In genomic region chr2:221896505-221897151, GRCh38 we compare ENCODE assay signal across 11 cellular contexts.
DNase-seq lines count a peak whose midpoint lies in the region; ATAC-seq and TF ChIP-seq lines count a peak whose summit lies in the region.
"Had no signal": no experiment of that assay in that cellular context is flagged by ENCODE, and none has a peak within 500 bp of the region (broad histone marks: within the 10 kb centered on the region; RNA-seq: fewer than 3 reads in every experiment).

No MANE protein-coding gene starts in this region.

- DNase-seq in EL (peak; percentile 70), SHP77 (lab: John Stamatoyannopoulos, UW) (peak; percentile 32 to 52), Right ventricle myocardium superior (peak; percentile 61), putamen (ENCODE audit: low spot score) (peak; percentile 64), GF-D8 (lab: John Stamatoyannopoulos, UW) (no peak), vagina (ENCODE audit: extremely low spot score in 2 of 2) (no peak), left colon (no peak), hepatic stellate cell (ENCODE audit: low spot score) (no peak)
- DNase-seq: NCI-H526, T-helper 2 cell had no signal

- no peaks in the 10 kb centered on the region for H3K9me3 ChIP-seq in vagina
- H3K9me3 ChIP-seq: HAP-1 had no signal

- ATAC-seq in Right ventricle myocardium superior (ENCODE audit: poor library complexity) = peak; percentile 71
- no peak for ATAC-seq in left colon

- intact Hi-C loops in Right ventricle myocardium superior (cut with DNase I) = no loop called here
- intact Hi-C loops in vagina (cut with DNase I) = no loop called here
- intact Hi-C loops in left colon (cut with DNase I, micrococcal nuclease) = no loop called here

- no peaks in the 10 kb centered on the region for H3K27me3 ChIP-seq in vagina

- H3K4me3 ChIP-seq in vagina = no peak overlapping the region
- H3K4me3 ChIP-seq: HAP-1 had no signal

- H3K4me1 ChIP-seq in vagina = peaks cover 7% of the 10 kb centered on the region
- H3K4me1 ChIP-seq: HAP-1 had no signal

- TF ChIP-seq POLR2A in vagina (IDR thresholded peaks at IDR 0.05) = no peak

- H3K27ac ChIP-seq in vagina = no peak overlapping the region

- H3K36me3 ChIP-seq in vagina = no peaks in the 10 kb centered on the region
- H3K36me3 ChIP-seq: HAP-1 had no signal

- TF ChIP-seq CTCF in vagina (IDR thresholded peaks at IDR 0.05) = no peak

Comparison
In these comparisons a context has a peak if more than half of its experiments do, and no peak if none do; other contexts are left out.
1. DNase-seq: peak in EL (single experiment), SHP77 (2 of 2), Right ventricle myocardium superior (single experiment) and putamen (single experiment); none in GF-D8 (single experiment), vagina (0 of 2), left colon (0 of 2) and hepatic stellate cell (single experiment).